Comparison of ENCODE assay signal across 30 cellular contexts in the genomic region with DNA sequence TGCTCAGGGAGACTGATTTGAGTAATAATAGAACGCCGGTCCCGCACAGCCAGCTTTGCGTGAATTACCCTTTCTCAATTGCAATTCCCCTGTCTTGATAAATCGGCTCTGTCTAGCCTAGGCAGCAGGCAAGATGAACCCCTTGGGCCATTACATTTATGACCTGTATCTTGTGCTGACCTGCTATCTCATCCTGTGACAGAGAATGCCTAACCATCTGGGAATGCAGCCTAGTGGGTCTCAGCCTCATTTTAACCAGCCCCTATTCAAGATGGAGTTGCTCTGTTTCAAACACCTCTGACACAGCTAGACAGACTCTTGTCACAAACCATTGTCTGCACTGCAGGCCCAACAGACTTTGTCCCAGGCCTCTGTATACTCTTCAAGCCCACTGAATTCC.
"Had no signal": no experiment of that assay in that cellular context is flagged by ENCODE, and none has a peak within 500 bp of the region (broad histone marks: within the 10 kb centered on the region; RNA-seq: fewer than 3 reads in every experiment).

No MANE protein-coding gene starts in this region.

- H3K4me1 Mint-ChIP-seq: activated T-helper 17 cell treated with anti-CD3 and anti-CD28 coated beads, Interleukin-2, amount 50 U/mL, for 72 hours had no signal

- H3K9ac ChIP-seq: SK-N-SH had no signal

- H3K9me3 ChIP-seq: SJSA1, SK-N-SH had no signal

- H3K27ac Mint-ChIP-seq: activated CD4-positive, alpha-beta T cell treated with anti-CD3 and anti-CD28 coated beads, Interleukin-2, amount 10 ng/mL, durations not matched to agents 24 days and 14 days; activated CD8-positive, alpha-beta T cell treated with anti-CD3 and anti-CD28 coated beads for 36 hours; activated naive CD8-positive, alpha-beta T cell treated with anti-CD3 and anti-CD28 coated beads for 36 hours; activated T-cell treated with anti-CD3 and anti-CD28 coated beads, Interleukin-2, amount 50 U/mL, for 72 hours; activated T-helper 17 cell treated with anti-CD3 and anti-CD28 coated beads, Interleukin-2, amount 50 U/mL, for 72 hours; T-helper 1 cell treated with Interleukin-12 subunit alpha and Interleukin-12 subunit beta and Interleukin-4 antibody, amounts not matched to agents 30 μg/mL and 1 μg/mL, for 36 hours; T-helper 2 cell treated with Interferon-gamma antibody and Interleukin-4, amounts not matched to agents 5 μg/mL and 100 μg/mL, for 36 hours had no signal

- DNase-seq: activated CD4-positive, alpha-beta T cell treated with anti-CD3 and anti-CD28 coated beads, Interleukin-2, amount 10 ng/mL, durations not matched to agents 24 days and 14 days; activated CD4-positive, alpha-beta T cell treated with anti-CD3 and anti-CD28 coated beads, Interleukin-2, amount 50 U/mL, for 4 hours; activated CD8-positive, alpha-beta T cell treated with anti-CD3 and anti-CD28 coated beads for 36 hours; activated effector memory CD4-positive, alpha-beta T cell treated with anti-CD3 and anti-CD28 coated beads, Interleukin-2, amount 50 U/mL, for 16 hours; activated naive CD4-positive, alpha-beta T cell; activated naive CD4-positive, alpha-beta T cell treated with anti-CD3 and anti-CD28 coated beads, Interleukin-2, amount 50 U/mL, for 16 hours; activated naive CD8-positive, alpha-beta T cell treated with anti-CD3 and anti-CD28 coated beads for 36 hours; activated T-cell treated with anti-CD3 and anti-CD28 coated beads, Interleukin-2, amount 50 U/mL, for 1 hour; activated T-cell treated with anti-CD3 and anti-CD28 coated beads, Interleukin-2, amount 50 U/mL, for 72 hours; amniotic stem cell; aorta; brain microvascular endothelial cell; Karpas-422; KBM-7; NCI-H1105; NCI-H1417 treated with DMSO at 0.1 percent for 48 hours; NCI-H187 treated with DMSO at 0.1 percent for 48 hours; NCI-H2081 treated with DMSO at 0.1 percent for 48 hours; NCI-H226; NCI-H446 treated with DMSO at 0.1 percent for 48 hours; NCI-H524; NCI-H69; SHP77 treated with DMSO at 0.1 percent for 48 hours; SK-N-SH had no signal

- H3K9me2 ChIP-seq: SK-N-SH had no signal

- H3K27me3 Mint-ChIP-seq: activated CD8-positive, alpha-beta T cell treated with anti-CD3 and anti-CD28 coated beads for 36 hours; activated naive CD8-positive, alpha-beta T cell treated with anti-CD3 and anti-CD28 coated beads for 36 hours; activated T-helper 17 cell treated with anti-CD3 and anti-CD28 coated beads, Interleukin-2, amount 50 U/mL, for 72 hours had no signal

- ATAC-seq: activated CD8-positive, alpha-beta T cell treated with anti-CD3 and anti-CD28 coated beads for 36 hours; activated T-cell treated with anti-CD3 and anti-CD28 coated beads, Interleukin-2, amount 50 U/mL, for 72 hours; activated T-helper 17 cell treated with anti-CD3 and anti-CD28 coated beads, Interleukin-2, amount 50 U/mL, for 72 hours; Panc1 had no signal

- H3K27ac ChIP-seq: brain microvascular endothelial cell, cardiac muscle cell, SJSA1 had no signal

- H3K36me3 Mint-ChIP-seq: activated naive CD8-positive, alpha-beta T cell treated with anti-CD3 and anti-CD28 coated beads for 36 hours had no signal

- H3K4me3 Mint-ChIP-seq: activated CD4-positive, alpha-beta T cell treated with anti-CD3 and anti-CD28 coated beads, Interleukin-2, amount 10 ng/mL, durations not matched to agents 24 days and 14 days; activated CD8-positive, alpha-beta T cell treated with anti-CD3 and anti-CD28 coated beads for 36 hours; activated naive CD8-positive, alpha-beta T cell treated with anti-CD3 and anti-CD28 coated beads for 36 hours; activated T-cell treated with anti-CD3 and anti-CD28 coated beads, Interleukin-2, amount 50 U/mL, for 72 hours; activated T-helper 17 cell treated with anti-CD3 and anti-CD28 coated beads, Interleukin-2, amount 50 U/mL, for 72 hours; T-helper 1 cell treated with Interleukin-12 subunit alpha and Interleukin-12 subunit beta and Interleukin-4 antibody, amounts not matched to agents 30 μg/mL and 1 μg/mL, for 36 hours; T-helper 2 cell treated with Interferon-gamma antibody and Interleukin-4, amounts not matched to agents 5 μg/mL and 100 μg/mL, for 36 hours had no signal

- H3K9me3 Mint-ChIP-seq: activated T-helper 17 cell treated with anti-CD3 and anti-CD28 coated beads, Interleukin-2, amount 50 U/mL, for 72 hours; T-helper 2 cell treated with Interferon-gamma antibody and Interleukin-4, amounts not matched to agents 5 μg/mL and 100 μg/mL, for 36 hours had no signal

- H3K36me3 ChIP-seq: brain microvascular endothelial cell, cardiac muscle cell, SJSA1 had no signal

- H3K4me3 ChIP-seq: cardiac muscle cell, SJSA1 had no signal

- H3K27me3 ChIP-seq: brain microvascular endothelial cell, cardiac muscle cell, SJSA1 had no signal

- H3K4me1 ChIP-seq: SJSA1 had no signal

- H3K4me2 ChIP-seq: SK-N-SH had no signal
